25 cellular contexts compared by ENCODE assay signal in genomic region chr4:98935633-98936032, GRCh38.
"Had no signal": no experiment of that assay in that cellular context is flagged by ENCODE, and none has a peak within 500 bp of the region (broad histone marks: within the 10 kb centered on the region; RNA-seq: fewer than 3 reads in every experiment).

No MANE protein-coding gene starts in this region.

- H3K36me3 ChIP-seq: left ventricle myocardium inferior, pancreas, prostate gland, sigmoid colon, spleen, suprapubic skin, thoracic aorta, tibial artery, upper lobe of right lung had no signal

- ATAC-seq: mucosa of descending colon; naive thymus-derived CD4-positive, alpha-beta T cell; natural killer cell treated with Interleukin-12 subunit alpha and Interleukin-12 subunit beta and Interleukin-15 and Interleukin-18, amount 100 ng/mL, for 72 hours; right cardiac atrium; stimulated activated effector memory CD8-positive, alpha-beta T cell treated with anti-CD3 and anti-CD28 coated beads, Interleukin-12 subunit alpha, Interleukin-12 subunit beta, amount 100 ng/mL, for 72 hours; upper lobe of right lung had no signal

- H3K36me3 Mint-ChIP-seq: natural killer cell treated with Interleukin-12 subunit alpha and Interleukin-12 subunit beta and Interleukin-15 and Interleukin-18, amount 100 ng/mL, for 72 hours had no signal

- H3K9me3 ChIP-seq: left ventricle myocardium inferior, mucosa of descending colon, pancreas, prostate gland, sigmoid colon, spleen, suprapubic skin, thoracic aorta, tibial artery, upper lobe of right lung had no signal

- H3K4me3 ChIP-seq: left ventricle myocardium inferior, lung, mucosa of descending colon, pancreas, prostate gland, sigmoid colon, spleen, suprapubic skin, thoracic aorta, tibial artery, upper lobe of right lung had no signal

- H3K4me3 Mint-ChIP-seq: naive thymus-derived CD4-positive, alpha-beta T cell; natural killer cell treated with Interleukin-12 subunit alpha and Interleukin-12 subunit beta and Interleukin-15 and Interleukin-18, amount 100 ng/mL, for 72 hours; stimulated activated effector memory CD8-positive, alpha-beta T cell treated with anti-CD3 and anti-CD28 coated beads, Interleukin-12 subunit alpha, Interleukin-12 subunit beta, amount 100 ng/mL, for 72 hours; stimulated activated naive CD8-positive, alpha-beta T cell treated with anti-CD3 and anti-CD28 coated beads, Interleukin-15, Interleukin-2, amounts not matched to agents 100 ng/mL and 50 ng/mL, for 24 hours had no signal

- H3K27me3 Mint-ChIP-seq: naive thymus-derived CD4-positive, alpha-beta T cell; stimulated activated naive CD8-positive, alpha-beta T cell treated with anti-CD3 and anti-CD28 coated beads, Interleukin-15, Interleukin-2, amounts not matched to agents 100 ng/mL and 50 ng/mL, for 24 hours had no signal

- H3K9me3 Mint-ChIP-seq: natural killer cell treated with Interleukin-12 subunit alpha and Interleukin-12 subunit beta and Interleukin-15 and Interleukin-18, amount 100 ng/mL, for 72 hours; stimulated activated naive CD8-positive, alpha-beta T cell treated with anti-CD3 and anti-CD28 coated beads, Interleukin-15, Interleukin-2, amounts not matched to agents 100 ng/mL and 50 ng/mL, for 24 hours had no signal

- H3K27ac ChIP-seq: left ventricle myocardium inferior, pancreas, prostate gland, sigmoid colon, spleen, suprapubic skin, thoracic aorta, tibial artery, upper lobe of right lung had no signal

- H3K27ac Mint-ChIP-seq: naive thymus-derived CD4-positive, alpha-beta T cell; natural killer cell treated with Interleukin-12 subunit alpha and Interleukin-12 subunit beta and Interleukin-15 and Interleukin-18, amount 100 ng/mL, for 72 hours; stimulated activated effector memory CD8-positive, alpha-beta T cell treated with anti-CD3 and anti-CD28 coated beads, Interleukin-12 subunit alpha, Interleukin-12 subunit beta, amount 100 ng/mL, for 72 hours; stimulated activated naive CD8-positive, alpha-beta T cell treated with anti-CD3 and anti-CD28 coated beads, Interleukin-15, Interleukin-2, amounts not matched to agents 100 ng/mL and 50 ng/mL, for 24 hours had no signal

- FAIRE-seq: pancreas, small intestine, urothelium cell line had no signal

- DNase-seq: islet precursor cell; left ventricle myocardium inferior; midbrain; mucosa of descending colon; naive thymus-derived CD4-positive, alpha-beta T cell; pancreas; posterior cingulate gyrus; retina; right cardiac atrium; sigmoid colon; small intestine; spleen; stimulated activated CD4-positive, alpha-beta T cell treated with anti-CD3 and anti-CD28 coated beads, Interleukin-4, amount 100 ng/mL, for 24 hours; stimulated activated naive CD4-positive, alpha-beta T cell; tibial artery; trophoblast cell; upper lobe of right lung had no signal

- H3K27me3 ChIP-seq: pancreas, sigmoid colon, spleen, suprapubic skin, tibial artery, upper lobe of right lung had no signal

- H3K4me1 ChIP-seq: pancreas, prostate gland had no signal
